Comparison of ENCODE assay signal across 30 cellular contexts in the genomic region with DNA sequence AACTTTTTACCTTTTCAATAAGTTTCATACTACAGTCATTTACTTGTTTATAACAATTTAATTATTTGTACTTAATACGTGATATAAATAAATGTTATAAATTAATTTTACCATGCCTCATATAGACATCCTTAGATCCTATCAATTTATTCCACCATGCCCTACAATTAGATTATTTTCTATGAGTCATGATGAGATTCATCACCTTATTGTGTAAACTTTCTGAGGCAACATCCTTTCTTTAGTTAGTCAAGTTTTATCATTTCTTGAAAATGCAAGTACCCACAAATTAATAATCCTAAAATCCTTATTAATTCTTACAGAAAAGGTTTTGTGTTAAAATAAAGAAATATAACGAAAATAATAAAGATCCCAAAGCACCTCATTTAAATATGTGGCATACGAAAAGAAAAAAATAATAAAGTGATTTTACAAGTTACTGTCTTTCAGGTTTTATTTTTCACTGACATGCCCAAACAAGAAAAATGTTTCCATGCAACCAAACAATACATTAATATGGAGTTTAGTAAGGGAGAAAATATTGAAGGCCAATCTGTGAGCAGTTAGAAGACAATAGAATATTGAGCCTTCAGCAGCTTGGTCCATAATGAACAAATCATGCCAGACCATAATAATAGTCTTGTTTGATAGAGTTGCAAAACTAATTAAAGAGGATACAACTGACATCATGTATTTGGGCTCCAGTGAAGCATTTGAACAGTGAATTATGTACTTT.
"Had no signal": no experiment of that assay in that cellular context is flagged by ENCODE, and none has a peak within 500 bp of the region (broad histone marks: within the 10 kb centered on the region; RNA-seq: fewer than 3 reads in every experiment).

No MANE protein-coding gene starts in this region.

- H3K27me3 ChIP-seq: adrenal gland, ascending aorta, esophagus squamous epithelium, gastroesophageal sphincter, hepatocyte, neutrophil, ovary, right lobe of liver, uterus had no signal

- H3K36me3 ChIP-seq: adrenal gland, ascending aorta, esophagus squamous epithelium, gastroesophageal sphincter, neutrophil, ovary, right lobe of liver, uterus had no signal

- FAIRE-seq: TTC549 had no signal

- ATAC-seq: gastroesophageal sphincter; left cardiac atrium; left ventricle myocardium superior; right lobe of liver; stimulated activated effector memory CD8-positive, alpha-beta T cell treated with anti-CD3 and anti-CD28 coated beads, Interleukin-12 subunit alpha, Interleukin-12 subunit beta, amount 100 ng/mL, for 72 hours had no signal

- H2AFZ ChIP-seq: hepatocyte had no signal

- H3K4me3 ChIP-seq: adrenal gland, ascending aorta, esophagus squamous epithelium, gastroesophageal sphincter, hepatocyte, ovary, right lobe of liver, skin epidermis, uterus had no signal

- H3K9me3 ChIP-seq: adrenal gland, ascending aorta, esophagus squamous epithelium, gastroesophageal sphincter, ovary, right lobe of liver, uterus had no signal

- DNase-seq: activated CD4-positive, alpha-beta T cell treated with anti-CD3 and anti-CD28 coated beads for 48 hours; activated CD4-positive, alpha-beta T cell treated with anti-CD3 and anti-CD28 coated beads, Interleukin-2, amount 50 U/mL, for 48 hours; activated CD8-positive, alpha-beta memory T cell treated with anti-CD3 and anti-CD28 coated beads, Interleukin-2, amount 50 U/mL, for 4 hours; activated effector memory CD4-positive, alpha-beta T cell treated with anti-CD3 and anti-CD28 coated beads, Interleukin-2, amount 50 U/mL, for 16 hours; activated naive CD4-positive, alpha-beta T cell treated with anti-CD3 and anti-CD28 coated beads for 36 hours; activated naive CD8-positive, alpha-beta T cell treated with anti-CD3 and anti-CD28 coated beads for 36 hours; activated T-cell treated with anti-CD3 and anti-CD28 coated beads, Interleukin-2, amount 50 U/mL, for 1 hour; adrenal gland; caudate nucleus; cortex of kidney; esophagus squamous epithelium; islet precursor cell; left cardiac atrium; left ventricle myocardium superior; naive B cell; nephron progenitor cell; ovary; right lobe of liver; stimulated activated CD4-positive, alpha-beta T cell treated with anti-CD3 and anti-CD28 coated beads, Interleukin-4, amount 100 ng/mL, for 24 hours; substantia nigra; T-helper 9 cell; uterus had no signal

- H3K27ac ChIP-seq: adrenal gland, ascending aorta, esophagus squamous epithelium, gastroesophageal sphincter, hepatocyte, neutrophil, ovary, right lobe of liver, skin epidermis, uterus, VCaP had no signal

- H3K4me1 ChIP-seq: adrenal gland, ascending aorta, esophagus squamous epithelium, gastroesophageal sphincter, right lobe of liver, uterus had no signal

- H3K79me2 ChIP-seq: hepatocyte had no signal

- H3K4me2 ChIP-seq: hepatocyte had no signal
